Comparison of ENCODE assay signal across 17 cellular contexts in genomic region chr5:149604321-149604720, GRCh38. TPM values are rescaled to one million over a fixed set of nuclear protein-coding genes. Genes with fewer than 3 reads are reported as not detected.
DNase-seq lines count a peak whose midpoint lies in the region; ATAC-seq, FAIRE-seq and TF ChIP-seq lines count a peak whose summit lies in the region.
"Had no signal": no experiment of that assay in that cellular context is flagged by ENCODE, and none has a peak within 500 bp of the region (broad histone marks: within the 10 kb centered on the region; RNA-seq: fewer than 3 reads in every experiment).

No MANE protein-coding gene starts in this region.

- no peaks in the 10 kb centered on the region for H3K27me3 ChIP-seq in HCT116 (ENCODE audit: insufficient read depth, low read length)
- H3K27me3 ChIP-seq in gastrocnemius medialis, result no peaks in the 10 kb centered on the region
- H3K27me3 ChIP-seq in tibial artery, result no peaks in the 10 kb centered on the region

- TF ChIP-seq CTCF in A549 (IDR thresholded peaks at IDR 0.05) (no peak), HCT116 (IDR thresholded peaks at IDR 0.05 in 2 of 3, conservative IDR thresholded peaks at IDR 0.05 in 1 of 3; ENCODE audit: borderline replicate concordance in 1 of 3, insufficient read depth in 1 of 3, low read depth in 2 of 3, low read length in 2 of 3) (no peak), gastrocnemius medialis (IDR thresholded peaks at IDR 0.05 in 4 of 5, conservative IDR thresholded peaks at IDR 0.05 in 1 of 5) (no peak), tibial artery (IDR thresholded peaks at IDR 0.05) (no peak)

- H3K9me3 ChIP-seq in A549, result peaks cover 2% of the 10 kb centered on the region
- peaks cover 0 to under 1% of the 10 kb centered on the region in 2 experiments; a peak in 1 of 4 replicates for H3K9me3 ChIP-seq in HCT116 (ENCODE audit: control insufficient read depth in 1 of 2, insufficient read depth in 1 of 2, low read depth in 1 of 2, low read length in 2 of 2)
- H3K9me3 ChIP-seq in gastrocnemius medialis, result no peaks in the 10 kb centered on the region
- H3K9me3 ChIP-seq in tibial artery, result no peaks in the 10 kb centered on the region
- H3K9me3 ChIP-seq: HAP-1 had no signal

- intact Hi-C loops in HCT116 (cut with micrococcal nuclease), result no loop called here
- intact Hi-C loops in gastrocnemius medialis (cut with DNase I; ENCODE audit: low total_unique reads), result no loop called here
- intact Hi-C loops in tibial artery (cut with DNase I; ENCODE audit: low total_unique reads), result no loop called here

- TF ChIP-seq EP300 in A549 (IDR thresholded peaks at IDR 0.05), result no peak

- CTCF ChIA-PET in A549 (lab: Yijun Ruan, JAX), result interaction anchor here (0.6 to 7.0 kb wide), 4 partner anchors 13 to 187 kb away, joined by 3 to 102 read pairs (median 8); no protein-coding TSS in a partner anchor
- CTCF ChIA-PET in HCT116 (lab: Charles Lee), result no interaction called here

- RAD21 ChIA-PET in HCT116 (lab: Charles Lee; ENCODE audit: low non-redundant PET in 1 of 2, low total read pairs in 2 of 2, uncharacterized antibody in 2 of 2, unreplicated experiment in 2 of 2), result no interaction called here

- H3K36me3 ChIP-seq in HCT116 (ENCODE audit: control insufficient read depth in 1 of 2, insufficient read depth in 2 of 2, low read length in 2 of 2) (no peaks in the 10 kb centered on the region; a peak in 1 of 4 replicates), gastrocnemius medialis (peaks cover 0 to 13% of the 10 kb centered on the region in 2 donors), tibial artery (peaks cover 35 to 87% (median 53%) of the 10 kb centered on the region in 3 donors)
- H3K36me3 ChIP-seq: HAP-1 had no signal

- no peak for ATAC-seq in A549
- no peak for ATAC-seq in HCT116
- ATAC-seq in gastrocnemius medialis, result no peak
- no peak for ATAC-seq in HG02973 (IDR thresholded peaks at IDR 0.05; ENCODE audit: unreplicated experiment)
- ATAC-seq in HG02981 (IDR thresholded peaks at IDR 0.05; ENCODE audit: unreplicated experiment), result no peak
- ATAC-seq: K562 had no signal

- in situ Hi-C loops in gastrocnemius medialis (cut with MboI; ENCODE audit: low sequenced_read_pairs in 4 of 4), result no loop called here

- DNase-seq in A549 (ENCODE audit: low read depth in 1 of 2, low spot score in 1 of 2), result no peak
- no peak for DNase-seq in HCT116 (ENCODE audit: low read depth, low spot score)
- DNase-seq in cerebellar cortex (ENCODE audit: low spot score), result peak; percentile 85
- DNase-seq in gastrocnemius medialis, result no peak
- no peak for DNase-seq in tibial artery
- DNase-seq: CD4-positive, alpha-beta T cell; NCI-H1048; NCI-H146; NCI-H2107; NCI-H2227 treated with DMSO at 0.1 percent for 48 hours; NCI-H524; SIG-M5 had no signal

- H3K79me2 ChIP-seq in HCT116 (ENCODE audit: insufficient read depth, low read length), result no peaks in the 10 kb centered on the region

- H3K9me2 ChIP-seq in HCT116 (ENCODE audit: insufficient read depth), result no peaks in the 10 kb centered on the region

- FAIRE-seq in A549 (lab: Jason Lieb, UNC), result no peak
- FAIRE-seq: G401.6, K562 had no signal

- H3K4me2 ChIP-seq in A549 (no peak overlapping the region), HCT116 (ENCODE audit: low read length) (peak overlapping the region; percentile 61)

- H3K4me1 ChIP-seq in A549 (peaks cover 54% of the 10 kb centered on the region), HCT116 (ENCODE audit: control insufficient read depth in 1 of 2, insufficient read depth in 2 of 2, low read length in 2 of 2) (peaks cover 31 to 55% of the 10 kb centered on the region in 2 experiments), gastrocnemius medialis (peaks cover 11 to 46% of the 10 kb centered on the region in 2 donors), tibial artery (peaks cover 0 to 10% (median 4%) of the 10 kb centered on the region in 4 donors)
- H3K4me1 ChIP-seq: HAP-1 had no signal

- H3K4me3 ChIP-seq in A549 (no peak overlapping the region), HCT116 (replicated peaks in 1 of 2; ENCODE audit: low read depth in 1 of 2, low read length in 2 of 2) (no peak overlapping the region), gastrocnemius medialis (no peak overlapping the region), tibial artery (no peak overlapping the region)
- H3K4me3 ChIP-seq: HAP-1, K562 had no signal

- H4K20me1 ChIP-seq in HCT116 (ENCODE audit: insufficient read depth), result no peaks in the 10 kb centered on the region

- WGBS in A549 (ENCODE audit: missing lambda C conversion rate), result 89% methylated on average over 1 of the region's 1 CpG

- BruUV-seq in HCT116 (replicated peaks; lab: Mats Ljungman, UMichigan), result no TSS peak

- POLR2A ChIA-PET in A549 (lab: Yijun Ruan, JAX) (no interaction called here), HCT116 (lab: Charles Lee) (no interaction called here)

- H3K27ac ChIP-seq in A549 (peak overlapping the region; percentile 9 to 94; a peak in 4 of 6 replicates), HCT116 (ENCODE audit: low read depth, low read length) (peak overlapping the region; percentile 20; the same call in 1 of the 2 replicates), gastrocnemius medialis (peak overlapping the region in 3 of 4 donors; percentile 56 to 65 (median 60)), tibial artery (no peak overlapping the region)

- no peak for TF ChIP-seq POLR2A in A549 (IDR thresholded peaks at IDR 0.05; ENCODE audit: low read length)
- TF ChIP-seq POLR2A in HCT116 (IDR thresholded peaks at IDR 0.05; ENCODE audit: borderline replicate concordance, extremely low read depth, insufficient read depth, insufficient read length), result no peak
- no peak for TF ChIP-seq POLR2A in gastrocnemius medialis (IDR thresholded peaks at IDR 0.05)

- TF ChIP-seq RAD21 in A549 (conservative IDR thresholded peaks at IDR 0.05 in 1 of 2, IDR thresholded peaks at IDR 0.05 in 1 of 2) (no peak), HCT116 (IDR thresholded peaks at IDR 0.05; ENCODE audit: low read depth) (no peak)

- 0 out of 2 replicates have a peak overlapping the region, but pooled peaks have one; percentile 13 for H3K9ac ChIP-seq in HCT116 (ENCODE audit: low read length)

- H2AFZ ChIP-seq in HCT116 (ENCODE audit: low read depth, low read length, poor library complexity, severe bottlenecking), result no peak overlapping the region

TF ChIP-seq in A549, 52 proteins besides CTCF, POLR2A, EP300 and RAD21 (continues in another document):
- TF ChIP-seq PBX3 (IDR thresholded peaks at IDR 0.05), result no peak
- TF ChIP-seq NPAS2 (CRISPR knock-in tag; IDR thresholded peaks at IDR 0.05; ENCODE audit: borderline replicate concordance), result no peak
- TF ChIP-seq MAFK (IDR thresholded peaks at IDR 0.05; ENCODE audit: partially characterized antibody), result no peak
- TF ChIP-seq KDM5A (IDR thresholded peaks at IDR 0.05), result no peak

TF ChIP-seq in HCT116, 20 proteins besides CTCF, POLR2A, EP300 and RAD21:
- TF ChIP-seq EZH2 (IDR thresholded peaks at IDR 0.05) (no peak), SP1 (IDR thresholded peaks at IDR 0.05; ENCODE audit: low read depth) (no peak), YY1 (IDR thresholded peaks at IDR 0.05; ENCODE audit: extremely low read depth, insufficient replicate concordance, low read depth, low read length) (no peak), SRF (IDR thresholded peaks at IDR 0.05; ENCODE audit: low read depth) (no peak), MAX (IDR thresholded peaks at IDR 0.05) (no peak), POLR2AphosphoS5 (IDR thresholded peaks at IDR 0.05; ENCODE audit: low read depth, low read length) (no peak), EZH2phosphoT487 (IDR thresholded peaks at IDR 0.05; ENCODE audit: borderline replicate concordance) (no peak), ATF3 (IDR thresholded peaks at IDR 0.05) (no peak), CEBPB (IDR thresholded peaks at IDR 0.05; ENCODE audit: low read depth) (no peak)

RNA-seq across cellular contexts. Expression of gene ARHGEF37, which starts 23.0 kb away (rescaled TPM):
- 1.5 and 1.7 TPM in 2 replicates for polyA plus RNA-seq in A549 (2011; rRNA removed)
- polyA plus RNA-seq in A549 (2012; cell fraction: cytosol; rRNA removed), result 0.40 and 0.49 TPM in 2 replicates
- 1.1 and 1.2 TPM in 2 replicates for polyA plus RNA-seq in A549 (2012; cell fraction: nucleus; rRNA removed)
- 0.98 to 1.2 TPM (median 1.2 TPM) in 3 replicates for polyA plus RNA-seq in A549 (2017; fragmentation: RNase III; extraction: RNeasy Plus Mini Kit Qiagen cat#74134 plus additional on column Dnase treatment)
- 2.7 and 3.3 TPM in 2 replicates for polyA minus RNA-seq in A549 (2011; rRNA and poly(A)+ RNA removed)
- 7.0 TPM for total RNA-seq in HCT116 (2021; ENCODE audit: unreplicated experiment)
- 3.1 and 3.8 TPM in 2 replicates for polyA plus RNA-seq in HCT116 (2012)
- total RNA-seq in gastrocnemius medialis, result 10 to 100 TPM in 3 of 4 donors, 1 to 10 TPM in 1; 9.5 to 28.6 (median 21.0) TPM

RNA-seq across cellular contexts. Expression of gene CSNK1A1, which starts 53.1 kb away (rescaled TPM):
- 180 and 218 TPM in 2 replicates for polyA plus RNA-seq in A549 (2011; rRNA removed)
- 48.2 and 67.7 TPM in 2 replicates for polyA plus RNA-seq in A549 (2012; cell fraction: cytosol; rRNA removed)
- 58.1 and 58.3 TPM in 2 replicates for polyA plus RNA-seq in A549 (2012; cell fraction: nucleus; rRNA removed)
- 122 to 133 TPM (median 123 TPM) in 3 replicates for polyA plus RNA-seq in A549 (2017; fragmentation: RNase III; extraction: RNeasy Plus Mini Kit Qiagen cat#74134 plus additional on column Dnase treatment)
- polyA minus RNA-seq in A549 (2011; rRNA and poly(A)+ RNA removed), result 229 and 233 TPM in 2 replicates
- total RNA-seq in HCT116 (2021; ENCODE audit: unreplicated experiment), result 263 TPM
- polyA plus RNA-seq in HCT116 (2012), result 141 and 181 TPM in 2 replicates
- total RNA-seq in gastrocnemius medialis, result 100 to 1,000 TPM; 157 to 252 (median 215) TPM

Comparison
In these comparisons a context has a peak if more than half of its experiments do, and no peak if none do; other contexts are left out.
1. H3K27ac ChIP-seq: peak in A549 (2 of 2), HCT116 (single experiment) and gastrocnemius medialis (3 of 4); none in tibial artery (0 of 2).